In the genomic region with DNA sequence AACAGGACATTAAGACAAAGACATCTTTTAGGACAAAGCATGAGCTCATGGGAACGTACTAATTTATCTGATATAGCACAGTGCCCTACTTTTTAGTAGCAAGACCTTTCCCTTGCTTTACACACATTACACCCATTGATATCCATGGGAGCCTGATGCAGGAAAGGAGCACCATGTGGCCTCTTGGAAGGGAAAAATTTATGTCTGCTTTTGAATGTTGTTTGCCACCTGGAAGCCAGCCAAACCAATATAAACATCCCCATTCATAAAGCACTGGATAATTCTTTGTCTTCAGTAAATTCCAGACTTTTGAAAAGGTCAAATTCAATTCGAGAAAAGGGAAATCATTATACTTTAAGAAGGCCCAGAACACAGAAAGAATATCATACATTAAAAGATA, we compare ENCODE assay signal across 12 cellular contexts.
A peak's percentile ranks its signal among the peaks of the same experiment; 100 is the strongest.
DNase-seq lines count a peak whose midpoint lies in the region; ATAC-seq and TF ChIP-seq lines count a peak whose summit lies in the region.
"Had no signal": no experiment of that assay in that cellular context is flagged by ENCODE, and none has a peak within 500 bp of the region (broad histone marks: within the 10 kb centered on the region; RNA-seq: fewer than 3 reads in every experiment).

No MANE protein-coding gene starts in this region.

- TF ChIP-seq CTCF in AG10803 (conservative IDR thresholded peaks at IDR 0.05; ENCODE audit: low read length) (no peak), LNCaP clone FGC (IDR thresholded peaks at IDR 0.05; ENCODE audit: control insufficient read depth, extremely low read depth, insufficient read depth) (no peak), fibroblast of villous mesenchyme (IDR thresholded peaks at IDR 0.05; ENCODE audit: insufficient read depth, low read depth, low read length) (no peak), lower leg skin (IDR thresholded peaks at IDR 0.05) (no peak)
- TF ChIP-seq CTCF in CD4-positive, alpha-beta T cell (IDR thresholded peaks at IDR 0.05) = no peak

- DNase-seq in AG10803 (ENCODE audit: low read depth) = peak; percentile 57
- DNase-seq in LNCaP clone FGC (ENCODE audit: low read depth) = peak; percentile 27
- DNase-seq in fibroblast of villous mesenchyme (ENCODE audit: low read depth) = peak; percentile 83
- no peak for DNase-seq in lower leg skin (ENCODE audit: low spot score in 2 of 2)
- DNase-seq in stimulated activated naive CD4-positive, alpha-beta T cell treated with Interleukin-2 at 50 U/mL for 16 hours (lab: John Stamatoyannopoulos, UW) = no peak
- DNase-seq in CD4-positive, alpha-beta T cell = no peak
- DNase-seq: activated CD4-positive, alpha-beta memory T cell treated with anti-CD3 and anti-CD28 coated beads for 36 hours; aorta; NCI-H524 treated with DMSO at 0.1 percent for 48 hours had no signal

- intact Hi-C loops in lower leg skin (cut with DNase I; ENCODE audit: low total_unique reads) = no loop called here
- intact Hi-C loops in CD4-positive, alpha-beta T cell (cut with DNase I, micrococcal nuclease) = no loop called here

- no peak overlapping the region for H3K4me3 Mint-ChIP-seq in CD4-positive, alpha-beta T cell
- H3K4me3 Mint-ChIP-seq: activated CD4-positive, alpha-beta memory T cell treated with anti-CD3 and anti-CD28 coated beads for 36 hours had no signal

- H3K27ac ChIP-seq in CD4-positive, alpha-beta T cell (ENCODE audit: low read depth, low read length) = no peak overlapping the region
- H3K27ac ChIP-seq: BLaER1 treated with 17β-estradiol and CSF1 and Interleukin-3, amounts not matched to agents 10 nM and 100 nM had no signal

- H3K9me3 Mint-ChIP-seq in CD4-positive, alpha-beta T cell = no peaks in the 10 kb centered on the region
- H3K9me3 Mint-ChIP-seq: activated CD4-positive, alpha-beta memory T cell treated with anti-CD3 and anti-CD28 coated beads for 36 hours had no signal

- H3K27me3 ChIP-seq in CD4-positive, alpha-beta T cell (ENCODE audit: control insufficient read depth, insufficient read depth, low read length) = no peaks in the 10 kb centered on the region
- H3K27me3 ChIP-seq: BLaER1 treated with 17β-estradiol and CSF1 and Interleukin-3, amounts not matched to agents 10 nM and 100 nM had no signal

- TF ChIP-seq POLR2A in lower leg skin (IDR thresholded peaks at IDR 0.05) = no peak

- H3K4me1 Mint-ChIP-seq in CD4-positive, alpha-beta T cell (ENCODE audit: low read depth) = no peaks in the 10 kb centered on the region

- H3K4me3 ChIP-seq in AG10803 (ENCODE audit: low read length) (no peak overlapping the region), LNCaP clone FGC (ENCODE audit: low read depth, low read length) (no peak overlapping the region), fibroblast of villous mesenchyme (ENCODE audit: low read depth, low read length) (no peak overlapping the region), lower leg skin (ENCODE audit: low read depth, poor library complexity, severe bottlenecking) (no peak overlapping the region)
- H3K4me3 ChIP-seq: BLaER1 treated with 17β-estradiol and CSF1 and Interleukin-3, amounts not matched to agents 10 nM and 100 nM had no signal

- no peaks in the 10 kb centered on the region for H3K27me3 Mint-ChIP-seq in CD4-positive, alpha-beta T cell

- 39 to 52% methylated on average over 2 of the region's 2 CpGs for WGBS in lower leg skin, 2 donors

- POLR2A ChIA-PET in CD4-positive, alpha-beta T cell (lab: Charles Lee) = no interaction called here

- H3K9me3 ChIP-seq in CD4-positive, alpha-beta T cell (ENCODE audit: control insufficient read depth, low read length) = no peaks in the 10 kb centered on the region
- H3K9me3 ChIP-seq: BLaER1 treated with 17β-estradiol and CSF1 and Interleukin-3, amounts not matched to agents 10 nM and 100 nM had no signal

- H3K36me3 Mint-ChIP-seq in CD4-positive, alpha-beta T cell (ENCODE audit: low read depth) = no peaks in the 10 kb centered on the region
- H3K36me3 Mint-ChIP-seq: activated CD4-positive, alpha-beta memory T cell treated with anti-CD3 and anti-CD28 coated beads for 36 hours had no signal

- H3K27ac Mint-ChIP-seq in CD4-positive, alpha-beta T cell = no peak overlapping the region
- H3K27ac Mint-ChIP-seq: activated CD4-positive, alpha-beta memory T cell treated with anti-CD3 and anti-CD28 coated beads for 36 hours had no signal

- CTCF ChIA-PET in CD4-positive, alpha-beta T cell (lab: Charles Lee) = interaction anchor here (0.5 kb wide), 1 partner anchor 45 kb away, joined by 4 read pairs; no protein-coding TSS in a partner anchor

- ATAC-seq in GM19397 (IDR thresholded peaks at IDR 0.05; ENCODE audit: unreplicated experiment) = no peak
- ATAC-seq in CD4-positive, alpha-beta T cell (ENCODE audit: poor library complexity) = no peak

TF ChIP-seq in PFSK-1, 5 proteins besides CTCF, POLR2A, EP300 and RAD21:
- TF ChIP-seq TAF1 (IDR thresholded peaks at IDR 0.05; ENCODE audit: borderline replicate concordance, insufficient read depth, low read length) (no peak), SIN3A (IDR thresholded peaks at IDR 0.05; ENCODE audit: borderline replicate concordance, insufficient read depth, low read length) (0 out of 2 replicates have a peak, but pooled peaks have one; percentile 66)
- TF ChIP-seq, protein P1, sequence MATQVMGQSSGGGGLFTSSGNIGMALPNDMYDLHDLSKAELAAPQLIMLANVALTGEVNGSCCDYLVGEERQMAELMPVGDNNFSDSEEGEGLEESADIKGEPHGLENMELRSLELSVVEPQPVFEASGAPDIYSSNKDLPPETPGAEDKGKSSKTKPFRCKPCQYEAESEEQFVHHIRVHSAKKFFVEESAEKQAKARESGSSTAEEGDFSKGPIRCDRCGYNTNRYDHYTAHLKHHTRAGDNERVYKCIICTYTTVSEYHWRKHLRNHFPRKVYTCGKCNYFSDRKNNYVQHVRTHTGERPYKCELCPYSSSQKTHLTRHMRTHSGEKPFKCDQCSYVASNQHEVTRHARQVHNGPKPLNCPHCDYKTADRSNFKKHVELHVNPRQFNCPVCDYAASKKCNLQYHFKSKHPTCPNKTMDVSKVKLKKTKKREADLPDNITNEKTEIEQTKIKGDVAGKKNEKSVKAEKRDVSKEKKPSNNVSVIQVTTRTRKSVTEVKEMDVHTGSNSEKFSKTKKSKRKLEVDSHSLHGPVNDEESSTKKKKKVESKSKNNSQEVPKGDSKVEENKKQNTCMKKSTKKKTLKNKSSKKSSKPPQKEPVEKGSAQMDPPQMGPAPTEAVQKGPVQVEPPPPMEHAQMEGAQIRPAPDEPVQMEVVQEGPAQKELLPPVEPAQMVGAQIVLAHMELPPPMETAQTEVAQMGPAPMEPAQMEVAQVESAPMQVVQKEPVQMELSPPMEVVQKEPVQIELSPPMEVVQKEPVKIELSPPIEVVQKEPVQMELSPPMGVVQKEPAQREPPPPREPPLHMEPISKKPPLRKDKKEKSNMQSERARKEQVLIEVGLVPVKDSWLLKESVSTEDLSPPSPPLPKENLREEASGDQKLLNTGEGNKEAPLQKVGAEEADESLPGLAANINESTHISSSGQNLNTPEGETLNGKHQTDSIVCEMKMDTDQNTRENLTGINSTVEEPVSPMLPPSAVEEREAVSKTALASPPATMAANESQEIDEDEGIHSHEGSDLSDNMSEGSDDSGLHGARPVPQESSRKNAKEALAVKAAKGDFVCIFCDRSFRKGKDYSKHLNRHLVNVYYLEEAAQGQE (IDR thresholded peaks at IDR 0.05; ENCODE audit: insufficient read depth in 1 of 2, low read depth in 2 of 2, low read length in 2 of 2) = no peak

Comparison
In these comparisons a context has a peak if more than half of its experiments do, and no peak if none do; other contexts are left out.
1. DNase-seq: peak in AG10803 (single experiment), LNCaP clone FGC (single experiment) and fibroblast of villous mesenchyme (single experiment); none in lower leg skin (0 of 2), stimulated activated naive CD4-positive, alpha-beta T cell treated with Interleukin-2 at 50 U/mL for 16 hours (single experiment) and CD4-positive, alpha-beta T cell (0 of 10).